Comparison of ENCODE assay signal across 14 cellular contexts in the genomic region with DNA sequence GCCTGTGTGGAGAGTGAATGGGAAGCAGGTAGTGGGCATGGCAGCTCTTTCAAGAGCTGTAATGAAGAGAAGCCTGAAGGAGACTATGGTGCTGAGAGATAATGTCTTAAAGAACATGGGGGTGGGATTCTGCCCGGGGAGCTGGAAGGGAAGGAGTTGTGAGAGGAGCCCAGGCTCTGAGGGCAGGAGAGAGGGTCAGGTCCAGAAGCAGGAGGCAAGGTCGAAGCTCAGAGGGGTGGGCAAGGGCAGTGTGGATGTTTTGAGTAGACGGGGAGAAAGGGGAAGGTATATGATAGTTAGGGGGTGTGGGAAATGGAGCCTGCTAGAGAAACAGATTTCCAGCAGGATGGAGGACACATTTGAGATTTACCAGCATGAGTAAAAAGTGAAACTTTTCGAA. TPM values are rescaled to one million over a fixed set of nuclear protein-coding genes. Genes with fewer than 3 reads are reported as not detected.
DNase-seq lines count a peak whose midpoint lies in the region; ATAC-seq and TF ChIP-seq lines count a peak whose summit lies in the region.
"Had no signal": no experiment of that assay in that cellular context is flagged by ENCODE, and none has a peak within 500 bp of the region (broad histone marks: within the 10 kb centered on the region; RNA-seq: fewer than 3 reads in every experiment).

No MANE protein-coding gene starts in this region.

- H3K9me3 ChIP-seq in MM.1S (replicated peaks; ENCODE audit: insufficient read depth, low read length), result no peaks in the 10 kb centered on the region
- no peaks in the 10 kb centered on the region for H3K9me3 ChIP-seq in neural cell (ENCODE audit: low read length)
- H3K9me3 ChIP-seq: vagina had no signal

- peak overlapping the region; percentile 70 for H3K27ac Mint-ChIP-seq in activated CD4-positive, alpha-beta T cell treated with anti-CD3 and anti-CD28 coated beads, Interleukin-2, amount 10 ng/mL, durations not matched to agents 24 days and 14 days
- no peak overlapping the region for H3K27ac Mint-ChIP-seq in central memory CD8-positive, alpha-beta T cell (ENCODE audit: low read depth)

- peak overlapping the region; percentile 91; the same call in 1 of the 2 replicates for H3K4me2 ChIP-seq in MM.1S (ENCODE audit: low read depth, low read length)
- peak overlapping the region; percentile 66 for H3K4me2 ChIP-seq in neural cell (ENCODE audit: low read length)

- H3K36me3 Mint-ChIP-seq in activated CD4-positive, alpha-beta T cell treated with anti-CD3 and anti-CD28 coated beads, Interleukin-2, amount 10 ng/mL, durations not matched to agents 24 days and 14 days (ENCODE audit: low read depth), result peaks cover 17% of the 10 kb centered on the region
- H3K36me3 Mint-ChIP-seq in central memory CD8-positive, alpha-beta T cell (ENCODE audit: insufficient read depth), result peaks cover 17% of the 10 kb centered on the region

- H4K20me1 ChIP-seq in MM.1S (ENCODE audit: insufficient read depth, low read length) (no peaks in the 10 kb centered on the region), neural cell (ENCODE audit: insufficient read depth) (no peaks in the 10 kb centered on the region)

- intact Hi-C loops in activated CD4-positive, alpha-beta T cell treated with anti-CD3 and anti-CD28 coated beads, Interleukin-2, amount 10 ng/mL, durations not matched to agents 24 days and 14 days (cut with micrococcal nuclease), result loop anchor here (5.0 to 10.0 kb wide), 2 partner anchors 116 to 919 kb away; partner anchors contain the start of gene STK25

- H3K9me3 Mint-ChIP-seq in activated CD4-positive, alpha-beta T cell treated with anti-CD3 and anti-CD28 coated beads, Interleukin-2, amount 10 ng/mL, durations not matched to agents 24 days and 14 days, result no peaks in the 10 kb centered on the region
- H3K9me3 Mint-ChIP-seq in central memory CD8-positive, alpha-beta T cell, result no peaks in the 10 kb centered on the region

- no peaks in the 10 kb centered on the region for H3K27me3 Mint-ChIP-seq in activated CD4-positive, alpha-beta T cell treated with anti-CD3 and anti-CD28 coated beads, Interleukin-2, amount 10 ng/mL, durations not matched to agents 24 days and 14 days
- H3K27me3 Mint-ChIP-seq in central memory CD8-positive, alpha-beta T cell, result no peaks in the 10 kb centered on the region

- H3F3A ChIP-seq in MM.1S (ENCODE audit: insufficient read depth, low read length) (peaks cover 32% of the 10 kb centered on the region), neural cell (ENCODE audit: insufficient read depth, low read length, poor library complexity, severe bottlenecking) (no peaks in the 10 kb centered on the region)

- H3K27ac ChIP-seq in MM.1S (ENCODE audit: low read length) (no peak overlapping the region), neural cell (ENCODE audit: low read length) (no peak overlapping the region)
- H3K27ac ChIP-seq: vagina had no signal

- TF ChIP-seq EP300 in neural cell (conservative IDR thresholded peaks at IDR 0.05; ENCODE audit: poor library complexity, severe bottlenecking), result no peak

- no peaks in the 10 kb centered on the region for H3K9me2 ChIP-seq in MM.1S (replicated peaks; ENCODE audit: insufficient read depth, low read length)
- H3K9me2 ChIP-seq in neural cell (ENCODE audit: insufficient read depth, low read length), result no peaks in the 10 kb centered on the region

- H3K79me2 ChIP-seq in MM.1S (ENCODE audit: low read length) (peaks cover 80% of the 10 kb centered on the region), neural cell (replicated peaks; ENCODE audit: insufficient read depth, low read length) (peaks cover 42% of the 10 kb centered on the region)

- peaks cover 21% of the 10 kb centered on the region for H3K4me1 ChIP-seq in MM.1S (ENCODE audit: low read length)

- H2AFZ ChIP-seq in MM.1S (ENCODE audit: low read length) (no peak overlapping the region), neural cell (ENCODE audit: low read depth, low read length) (no peak overlapping the region)

- TF ChIP-seq CTCF in MM.1S (IDR thresholded peaks at IDR 0.05; ENCODE audit: low read length) (no peak), neural cell (IDR thresholded peaks at IDR 0.05; ENCODE audit: poor library complexity, severe bottlenecking) (no peak)

- no peak overlapping the region for H3K9ac ChIP-seq in MM.1S (ENCODE audit: low read length)
- H3K9ac ChIP-seq in neural cell (ENCODE audit: low read length), result no peak overlapping the region

- no peak for ATAC-seq in central memory CD8-positive, alpha-beta T cell (replicated peaks; ENCODE audit: extremely low read depth, poor library complexity, severe bottlenecking)
- ATAC-seq in HG02798 (IDR thresholded peaks at IDR 0.05; ENCODE audit: poor library complexity, unreplicated experiment), result no peak
- ATAC-seq: left colon had no signal

- no peak for DNase-seq in activated CD4-positive, alpha-beta T cell treated with anti-CD3 and anti-CD28 coated beads, Interleukin-2, amount 10 ng/mL, durations not matched to agents 24 days and 14 days
- DNase-seq in activated CD4-positive, alpha-beta T cell treated with anti-CD3 and anti-CD28 coated beads for 4 hours, result no peak
- DNase-seq in MM.1S, result no peak
- no peak for DNase-seq in central memory CD8-positive, alpha-beta T cell (ENCODE audit: low spot score in 2 of 2)
- DNase-seq in dermis blood vessel endothelial cell, result no peak
- no peak for DNase-seq in cerebellum (ENCODE audit: low spot score)
- DNase-seq: DMS53; Kasumi-1; left colon; NCI-H2081 treated with DMSO at 0.1 percent for 48 hours; stimulated activated CD4-positive, alpha-beta T cell treated with anti-CD3 and anti-CD28 coated beads, Interleukin-15, amount 100 ng/mL, for 24 hours had no signal

- peaks cover 28% of the 10 kb centered on the region for H3K4me1 Mint-ChIP-seq in activated CD4-positive, alpha-beta T cell treated with anti-CD3 and anti-CD28 coated beads, Interleukin-2, amount 10 ng/mL, durations not matched to agents 24 days and 14 days
- H3K4me1 Mint-ChIP-seq in central memory CD8-positive, alpha-beta T cell, result peaks cover 34% of the 10 kb centered on the region

- no peak for TF ChIP-seq RAD21 in neural cell (conservative IDR thresholded peaks at IDR 0.05)

- H3K27me3 ChIP-seq in MM.1S (replicated peaks; ENCODE audit: insufficient read depth, low read length) (no peaks in the 10 kb centered on the region), neural cell (ENCODE audit: insufficient read depth, low read depth, low read length) (no peaks in the 10 kb centered on the region)
- H3K27me3 ChIP-seq: vagina had no signal

- H3K4me3 ChIP-seq in MM.1S (ENCODE audit: low read length) (no peak overlapping the region), neural cell (ENCODE audit: low read length) (peak overlapping the region; percentile 92)

- H3K36me3 ChIP-seq in MM.1S (replicated peaks; ENCODE audit: insufficient read depth, low read length) (no peaks in the 10 kb centered on the region; the same call in 1 of the 2 replicates), neural cell (ENCODE audit: insufficient read depth, low read length) (no peaks in the 10 kb centered on the region)

- peak overlapping the region; percentile 79 for H3K4me3 Mint-ChIP-seq in activated CD4-positive, alpha-beta T cell treated with anti-CD3 and anti-CD28 coated beads, Interleukin-2, amount 10 ng/mL, durations not matched to agents 24 days and 14 days
- peak overlapping the region; percentile 93 for H3K4me3 Mint-ChIP-seq in central memory CD8-positive, alpha-beta T cell

TF ChIP-seq in neural cell, 6 proteins besides CTCF, POLR2A, EP300 and RAD21 (continues in another document):
- TF ChIP-seq MXI1 (conservative IDR thresholded peaks at IDR 0.05; ENCODE audit: poor library complexity, severe bottlenecking), result no peak

RNA-seq across cellular contexts. Expression of gene CAPN10, which starts 2.1 kb away (rescaled TPM):
- total RNA-seq in activated CD4-positive, alpha-beta T cell treated with anti-CD3 and anti-CD28 coated beads, Interleukin-2, amount 10 ng/mL, durations not matched to agents 24 days and 14 days, result 48.4 and 51.9 TPM in 2 replicates
- 120 and 138 TPM in 2 replicates for polyA plus RNA-seq in neural cell
- 44.2 and 52.8 TPM in 2 replicates for polyA minus RNA-seq in neural cell
- total RNA-seq in dermis blood vessel endothelial cell (31.0 and 40.8 TPM in 2 replicates), cerebellum (31.2 TPM)

RNA-seq across cellular contexts. Expression of gene RNPEPL1, which starts 20.4 kb away (rescaled TPM):
- total RNA-seq in activated CD4-positive, alpha-beta T cell treated with anti-CD3 and anti-CD28 coated beads, Interleukin-2, amount 10 ng/mL, durations not matched to agents 24 days and 14 days, result 59.1 and 60.7 TPM in 2 replicates
- polyA plus RNA-seq in neural cell, result 16.1 and 23.3 TPM in 2 replicates
- 9.3 and 10.5 TPM in 2 replicates for polyA minus RNA-seq in neural cell
- total RNA-seq in dermis blood vessel endothelial cell, result 42.5 and 117 TPM in 2 replicates
- total RNA-seq in cerebellum, result 5.4 TPM

RNA-seq across cellular contexts. Expression of gene DUSP28, which starts 28.5 kb away (rescaled TPM):
- 6.3 and 7.9 TPM in 2 replicates for total RNA-seq in activated CD4-positive, alpha-beta T cell treated with anti-CD3 and anti-CD28 coated beads, Interleukin-2, amount 10 ng/mL, durations not matched to agents 24 days and 14 days
- polyA plus RNA-seq in neural cell, result 20.3 and 26.6 TPM in 2 replicates
- 8.5 and 11.2 TPM in 2 replicates for polyA minus RNA-seq in neural cell
- 1.9 and 2.4 TPM in 2 replicates for total RNA-seq in dermis blood vessel endothelial cell
- total RNA-seq in cerebellum, result 3.1 TPM

RNA-seq across cellular contexts. Expression of gene ANKMY1, which starts 30.9 kb away (rescaled TPM):
- total RNA-seq in activated CD4-positive, alpha-beta T cell treated with anti-CD3 and anti-CD28 coated beads, Interleukin-2, amount 10 ng/mL, durations not matched to agents 24 days and 14 days, result 24.8 and 26.7 TPM in 2 replicates
- polyA plus RNA-seq in neural cell, result 6.6 and 16.6 TPM in 2 replicates
- 9.5 and 10.0 TPM in 2 replicates for polyA minus RNA-seq in neural cell
- total RNA-seq in dermis blood vessel endothelial cell, result 6.3 and 6.8 TPM in 2 replicates
- 13.2 TPM for total RNA-seq in cerebellum

RNA-seq across cellular contexts. Expression of gene GPR35, which starts 36.6 kb away (rescaled TPM):
- total RNA-seq in activated CD4-positive, alpha-beta T cell treated with anti-CD3 and anti-CD28 coated beads, Interleukin-2, amount 10 ng/mL, durations not matched to agents 24 days and 14 days, result 7.1 and 8.7 TPM in 2 replicates
- polyA plus RNA-seq in neural cell, result 2.8 and 4.1 TPM in 2 replicates
- 0.58 and 1.9 TPM in 2 replicates for polyA minus RNA-seq in neural cell
- total RNA-seq in dermis blood vessel endothelial cell (0.33 and 0.85 TPM in 2 replicates), cerebellum (2.4 TPM)
